Comparison of ENCODE assay signal across 8 cellular contexts in the genomic region with DNA sequence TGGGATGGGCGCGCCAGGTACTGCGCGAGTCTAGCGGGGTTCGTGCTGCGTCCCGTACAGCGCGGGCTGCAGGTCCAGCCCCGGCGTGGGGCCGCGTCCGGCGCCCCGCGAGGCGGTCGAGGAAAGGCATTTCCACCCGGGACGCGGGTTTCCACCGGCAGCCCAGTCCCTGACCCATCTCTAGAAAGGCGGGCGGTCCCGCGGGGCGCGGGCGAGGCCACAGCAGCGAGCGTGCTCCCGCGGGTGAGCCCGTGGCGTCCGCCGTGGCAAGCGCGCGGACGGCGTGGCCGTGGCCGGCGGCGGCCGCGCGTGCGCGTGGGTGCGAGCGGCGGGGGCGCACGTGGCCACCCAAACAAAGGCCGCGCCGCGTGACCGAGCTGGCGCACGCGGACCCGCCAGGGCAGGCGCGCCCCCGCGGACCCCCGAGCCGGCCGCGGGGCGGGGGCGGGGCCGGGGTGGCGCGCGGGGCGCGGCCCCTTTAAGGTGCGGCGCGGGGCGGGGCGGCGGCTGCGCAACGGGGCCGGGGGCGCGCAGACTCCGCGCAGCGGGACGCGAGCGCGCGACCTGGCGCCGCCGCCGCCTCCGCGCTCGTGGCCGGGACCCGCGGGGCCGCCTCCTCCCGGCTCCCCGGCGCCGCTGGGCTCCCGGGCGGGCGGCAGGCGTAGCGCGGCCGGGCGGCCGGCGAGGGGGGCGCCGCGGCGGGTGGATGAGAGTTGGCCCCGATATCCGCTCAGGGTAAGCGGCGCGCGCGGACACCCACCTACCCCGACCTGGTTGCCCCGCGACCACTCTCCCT. TPM values are rescaled to one million over a fixed set of nuclear protein-coding genes. Genes with fewer than 3 reads are reported as not detected.
DNase-seq lines count a peak whose midpoint lies in the region; ATAC-seq, FAIRE-seq and TF ChIP-seq lines count a peak whose summit lies in the region.

No MANE protein-coding gene starts in this region.

- peak overlapping the region; percentile 70 for H3K4me3 ChIP-seq in HUES48 (ENCODE audit: low read depth, low read length)
- H3K4me3 ChIP-seq in WERI-Rb-1 (ENCODE audit: low read depth, low read length) = peak overlapping the region; percentile 44
- H3K4me3 ChIP-seq in bronchial epithelial cell (ENCODE audit: low read depth, low read length) = peak overlapping the region; percentile 60

- H3K36me3 ChIP-seq in HUES48 (ENCODE audit: control insufficient read depth, insufficient read depth, low read length) = no peaks in the 10 kb centered on the region
- no peaks in the 10 kb centered on the region for H3K36me3 ChIP-seq in WERI-Rb-1
- no peaks in the 10 kb centered on the region for H3K36me3 ChIP-seq in bronchial epithelial cell (ENCODE audit: control insufficient read depth, insufficient read depth, low read length)

- TF ChIP-seq CTCF in GM13976 (IDR thresholded peaks at IDR 0.05; ENCODE audit: borderline replicate concordance, control extremely low read depth, extremely low read depth, insufficient read depth, missing control alignments) = no peak
- no peak for TF ChIP-seq CTCF in WERI-Rb-1 (IDR thresholded peaks at IDR 0.05; ENCODE audit: low read depth, low read length)
- no peak for TF ChIP-seq CTCF in bronchial epithelial cell (IDR thresholded peaks at IDR 0.05; ENCODE audit: insufficient read depth, low read length, severe bottlenecking)

- FAIRE-seq in bronchial epithelial cell (lab: Jason Lieb, UNC) = no peak

- H3K27me3 ChIP-seq in HUES48 (ENCODE audit: control insufficient read depth, insufficient read depth, low read length) = peaks cover 9% of the 10 kb centered on the region; the same call in 1 of the 2 replicates
- no peaks in the 10 kb centered on the region for H3K27me3 ChIP-seq in WERI-Rb-1 (ENCODE audit: insufficient read depth, low read depth, severe bottlenecking)
- peaks cover 1% of the 10 kb centered on the region for H3K27me3 ChIP-seq in bronchial epithelial cell (ENCODE audit: control insufficient read depth, insufficient read depth, low read length)

- H3K27ac ChIP-seq in HUES48 (ENCODE audit: low read depth, low read length) (no peak overlapping the region), WERI-Rb-1 (peak overlapping the region; percentile 50; the same call in 1 of the 2 replicates)

- H3K9ac ChIP-seq in HUES48 (ENCODE audit: low read depth, low read length) = no peak overlapping the region

- peaks cover 5% of the 10 kb centered on the region; the same call in 1 of the 2 replicates for H3K9me3 ChIP-seq in HUES48 (ENCODE audit: control insufficient read depth, insufficient read depth, low read length)
- peaks cover 5% of the 10 kb centered on the region for H3K9me3 ChIP-seq in WERI-Rb-1 (ENCODE audit: severe bottlenecking)

- ATAC-seq in GM21825 (IDR thresholded peaks at IDR 0.05; ENCODE audit: unreplicated experiment) (no peak), GM21447 (IDR thresholded peaks at IDR 0.05; ENCODE audit: unreplicated experiment) (no peak)

- in situ Hi-C loops in GM13976 (cut with MboI; ENCODE audit: low sequenced_read_pairs, unreplicated experiment) = no loop called here

- DNase-seq in GM13976 (ENCODE audit: low spot score) = peak; percentile 92
- DNase-seq in WERI-Rb-1 = no peak
- DNase-seq in bronchial epithelial cell (ENCODE audit: low read depth) = no peak
- DNase-seq in kidney tubule cell (ENCODE audit: low spot score) = peak; percentile 64
- DNase-seq in stimulated activated CD4-positive, alpha-beta T cell treated with anti-CD3 and anti-CD28 coated beads, TNF-alpha, amount 100 ng/mL, for 1 hour (ENCODE audit: low read depth in 3 of 3, low spot score in 1 of 3) = peak; percentile 11 to 50 (median 38)

- H3K4me1 ChIP-seq in HUES48 (ENCODE audit: control insufficient read depth, insufficient read depth, low read length) = peaks cover 18% of the 10 kb centered on the region

RNA-seq across cellular contexts. Expression of a gene that starts 39.3 kb away (rescaled TPM):
- total RNA-seq in bronchial epithelial cell = 39.0 and 60.0 TPM in 2 replicates

RNA-seq across cellular contexts. Expression of a gene that starts 43.4 kb away (rescaled TPM):
- 16.8 and 27.3 TPM in 2 replicates for total RNA-seq in bronchial epithelial cell

Comparison
In these comparisons a context has a peak if more than half of its experiments do, and no peak if none do; other contexts are left out.
1. DNase-seq: peak in GM13976 (single experiment), kidney tubule cell (single experiment) and stimulated activated CD4-positive, alpha-beta T cell treated with anti-CD3 and anti-CD28 coated beads, TNF-alpha, amount 100 ng/mL, for 1 hour (3 of 3); none in WERI-Rb-1 (single experiment) and bronchial epithelial cell (single experiment).
2. Peak in every context shown above with its lines, with median percentiles within 50 percentile points of each other: H3K4me3 ChIP-seq.